Comparison of ENCODE assay signal across 8 cellular contexts in genomic region chr21:33901421-33902288, GRCh38. TPM values are rescaled to one million over a fixed set of nuclear protein-coding genes. Genes with fewer than 3 reads are reported as not detected.
A peak's percentile ranks its signal among the peaks of the same experiment; 100 is the strongest.
DNase-seq lines count a peak whose midpoint lies in the region; ATAC-seq and TF ChIP-seq lines count a peak whose summit lies in the region.

No MANE protein-coding gene starts in this region.

- TF ChIP-seq CTCF in adrenal gland (IDR thresholded peaks at IDR 0.05) (peak; percentile 20 to 62 (median 44)), thoracic aorta (IDR thresholded peaks at IDR 0.05) (peak; percentile 33)

- TF ChIP-seq POLR2A in adrenal gland (IDR thresholded peaks at IDR 0.05) = no peak

- no peak overlapping the region for H3K4me3 Mint-ChIP-seq in activated naive CD4-positive, alpha-beta T cell treated with anti-CD3 and anti-CD28 coated beads for 36 hours
- no peak overlapping the region for H3K4me3 Mint-ChIP-seq in activated T-cell treated with anti-CD3 and anti-CD28 coated beads, Interleukin-2, amount 50 U/mL, for 4 hours

- H3K9me3 Mint-ChIP-seq in activated naive CD4-positive, alpha-beta T cell treated with anti-CD3 and anti-CD28 coated beads for 36 hours = no peaks in the 10 kb centered on the region
- no peaks in the 10 kb centered on the region for H3K9me3 Mint-ChIP-seq in activated T-cell treated with anti-CD3 and anti-CD28 coated beads, Interleukin-2, amount 50 U/mL, for 4 hours

- H3K36me3 ChIP-seq in adrenal gland (replicated peaks in 1 of 2) = peaks cover 0 to 40% of the 10 kb centered on the region in 2 donors
- H3K36me3 ChIP-seq in thoracic aorta = peaks cover 8% of the 10 kb centered on the region

- ATAC-seq in thoracic aorta (ENCODE audit: insufficient number of reproducible peaks, low FRiP score, low read depth) = no peak
- no peak for ATAC-seq in activated T-cell treated with anti-CD3 and anti-CD28 coated beads, Interleukin-2, amount 50 U/mL, for 4 hours

- no peaks in the 10 kb centered on the region for H3K4me1 Mint-ChIP-seq in activated naive CD4-positive, alpha-beta T cell treated with anti-CD3 and anti-CD28 coated beads for 36 hours (ENCODE audit: low read depth)
- no peaks in the 10 kb centered on the region for H3K4me1 Mint-ChIP-seq in activated T-cell treated with anti-CD3 and anti-CD28 coated beads, Interleukin-2, amount 50 U/mL, for 4 hours (ENCODE audit: low read depth)

- no peak overlapping the region for H3K27ac Mint-ChIP-seq in activated naive CD4-positive, alpha-beta T cell treated with anti-CD3 and anti-CD28 coated beads for 36 hours

- H3K27me3 ChIP-seq in adrenal gland = no peaks in the 10 kb centered on the region
- H3K27me3 ChIP-seq in thoracic aorta (replicated peaks; ENCODE audit: insufficient read depth) = no peaks in the 10 kb centered on the region

- peak overlapping the region in 1 of 5 donors; percentile 57 for H3K27ac ChIP-seq in adrenal gland
- peak overlapping the region in 1 of 2 donors; percentile 41 for H3K27ac ChIP-seq in thoracic aorta

- H3K36me3 Mint-ChIP-seq in activated naive CD4-positive, alpha-beta T cell treated with anti-CD3 and anti-CD28 coated beads for 36 hours (ENCODE audit: low read depth) = peaks cover 28% of the 10 kb centered on the region
- H3K36me3 Mint-ChIP-seq in activated T-cell treated with anti-CD3 and anti-CD28 coated beads, Interleukin-2, amount 50 U/mL, for 4 hours (ENCODE audit: insufficient read depth) = peaks cover 41% of the 10 kb centered on the region

- CTCF ChIA-PET in activated naive CD4-positive, alpha-beta T cell treated with anti-CD3 and anti-CD28 coated beads for 36 hours (lab: Charles Lee) = interaction anchor here (0.9 kb wide), 1 partner anchor 296 kb away, joined by 3 read pairs; no protein-coding TSS in a partner anchor

- no peaks in the 10 kb centered on the region for H3K27me3 Mint-ChIP-seq in activated naive CD4-positive, alpha-beta T cell treated with anti-CD3 and anti-CD28 coated beads for 36 hours (ENCODE audit: low read depth)
- no peaks in the 10 kb centered on the region for H3K27me3 Mint-ChIP-seq in activated T-cell treated with anti-CD3 and anti-CD28 coated beads, Interleukin-2, amount 50 U/mL, for 4 hours (ENCODE audit: low read depth)

- intact Hi-C loops in activated naive CD4-positive, alpha-beta T cell treated with anti-CD3 and anti-CD28 coated beads for 36 hours (cut with micrococcal nuclease) = no loop called here
- intact Hi-C loops in adrenal gland (cut with DNase I) = loop anchor here in 1 of 2 donors (5.0 kb wide), 1 partner anchor 259 kb away; the partner anchor contains the start of genes CRYZL1 and ITSN1

- H3K4me3 ChIP-seq in adrenal gland (no peak overlapping the region), thoracic aorta (no peak overlapping the region)

- 59 to 75% (median 68%) methylated on average over 9 to 13 of the region's 13 CpGs for WGBS in adrenal gland, 4 donors

- H3K4me1 ChIP-seq in adrenal gland (replicated peaks in 1 of 2) (peaks cover 0 to 11% of the 10 kb centered on the region in 2 donors), thoracic aorta (ENCODE audit: control insufficient read depth in 1 of 2, low read depth in 2 of 2) (peaks cover 11 to 25% of the 10 kb centered on the region in 2 donors)

- peak; percentile 23 for DNase-seq in activated naive CD4-positive, alpha-beta T cell treated with anti-CD3 and anti-CD28 coated beads for 36 hours
- no peak for DNase-seq in activated naive CD4-positive, alpha-beta T cell (lab: John Stamatoyannopoulos, UW)
- DNase-seq in NCI-H1694 (lab: John Stamatoyannopoulos, UW) (peak; percentile 27), adrenal gland (peak in 6 of 7 donors; percentile 38 to 76 (median 61)), iPS-NIHi7 (ENCODE audit: extremely low spot score) (peak; percentile 81), thoracic aorta (ENCODE audit: low spot score) (no peak)
- DNase-seq in stimulated activated naive CD4-positive, alpha-beta T cell (lab: John Stamatoyannopoulos, UW) = no peak
- no peak for DNase-seq in activated T-cell treated with anti-CD3 and anti-CD28 coated beads, Interleukin-2, amount 50 U/mL, for 4 hours

- H3K9me3 ChIP-seq in adrenal gland (replicated peaks in 1 of 3) (no peaks in the 10 kb centered on the region), thoracic aorta (no peaks in the 10 kb centered on the region)

RNA-seq across cellular contexts. Expression of gene ATP5PO, which starts 13.9 kb away (rescaled TPM):
- 100 to 1,000 TPM; 230 TPM for total RNA-seq in activated naive CD4-positive, alpha-beta T cell treated with anti-CD3 and anti-CD28 coated beads for 36 hours
- total RNA-seq in adrenal gland (100 to 1,000 TPM in 7 of 8 donors, 10 to 100 TPM in 1; 78.6 to 299 (median 180) TPM), thoracic aorta (100 to 1,000 TPM in 1 of 2 donors, 10 to 100 TPM in 1; 97.0 to 130 TPM)
- polyA plus RNA-seq in adrenal gland = 100 to 1,000 TPM; 156 to 256 (median 235) TPM
- total RNA-seq in activated T-cell treated with anti-CD3 and anti-CD28 coated beads, Interleukin-2, amount 50 U/mL, for 4 hours = 100 to 1,000 TPM; 135 to 179 (median 176) TPM

Comparison
In these comparisons a context has a peak if more than half of its experiments do, and no peak if none do; other contexts are left out.
1. DNase-seq: peak in activated naive CD4-positive, alpha-beta T cell treated with anti-CD3 and anti-CD28 coated beads for 36 hours (single experiment), NCI-H1694 (single experiment), adrenal gland (6 of 7) and iPS-NIHi7 (single experiment); none in activated naive CD4-positive, alpha-beta T cell (0 of 4), thoracic aorta (single experiment), stimulated activated naive CD4-positive, alpha-beta T cell (0 of 6) and activated T-cell treated with anti-CD3 and anti-CD28 coated beads, Interleukin-2, amount 50 U/mL, for 4 hours (single experiment).